In the genomic region with DNA sequence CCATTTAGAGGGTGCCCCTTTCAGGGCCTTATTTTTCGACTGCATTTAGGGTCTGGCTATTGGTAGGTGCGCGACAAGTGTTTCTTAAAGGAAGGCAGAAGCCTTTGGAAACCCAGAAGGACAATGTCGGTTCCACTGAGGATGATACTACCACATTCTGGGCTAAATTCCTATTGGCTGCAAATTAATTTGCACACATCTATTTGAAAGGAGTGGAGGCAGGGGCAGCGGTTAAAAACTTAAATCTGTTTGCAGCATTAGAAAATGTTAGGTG, we compare ENCODE assay signal across 1 cellular context.
TF ChIP-seq lines count a peak whose summit lies in the region.

No MANE protein-coding gene starts in this region.

TF ChIP-seq in GM12878, 131 proteins besides CTCF, POLR2A, EP300 and RAD21:
- TF ChIP-seq, protein P1, sequence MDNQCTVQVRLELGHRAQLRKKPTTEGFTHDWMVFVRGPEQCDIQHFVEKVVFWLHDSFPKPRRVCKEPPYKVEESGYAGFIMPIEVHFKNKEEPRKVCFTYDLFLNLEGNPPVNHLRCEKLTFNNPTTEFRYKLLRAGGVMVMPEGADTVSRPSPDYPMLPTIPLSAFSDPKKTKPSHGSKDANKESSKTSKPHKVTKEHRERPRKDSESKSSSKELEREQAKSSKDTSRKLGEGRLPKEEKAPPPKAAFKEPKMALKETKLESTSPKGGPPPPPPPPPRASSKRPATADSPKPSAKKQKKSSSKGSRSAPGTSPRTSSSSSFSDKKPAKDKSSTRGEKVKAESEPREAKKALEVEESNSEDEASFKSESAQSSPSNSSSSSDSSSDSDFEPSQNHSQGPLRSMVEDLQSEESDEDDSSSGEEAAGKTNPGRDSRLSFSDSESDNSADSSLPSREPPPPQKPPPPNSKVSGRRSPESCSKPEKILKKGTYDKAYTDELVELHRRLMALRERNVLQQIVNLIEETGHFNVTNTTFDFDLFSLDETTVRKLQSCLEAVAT (IDR thresholded peaks at IDR 0.05): peak; percentile 54; the same call in 1 of the 2 replicates
- no peak for TF ChIP-seq NR2F1 (conservative IDR thresholded peaks at IDR 0.05)
